1 cellular context compared by ENCODE assay signal in genomic region chr3:181921220-181921619, GRCh38.
A peak's percentile ranks its signal among the peaks of the same experiment; 100 is the strongest.
TF ChIP-seq lines count a peak whose summit lies in the region.

No MANE protein-coding gene starts in this region.

TF ChIP-seq in GM12878, 131 proteins besides CTCF, POLR2A, EP300 and RAD21 (continued from another document and continues in another):
- TF ChIP-seq CEBPZ (IDR thresholded peaks at IDR 0.05; ENCODE audit: low read depth, low read length) (no peak), BRCA1 (IDR thresholded peaks at IDR 0.05; ENCODE audit: low read depth, low read length) (no peak), ZNF592 (IDR thresholded peaks at IDR 0.05) (no peak), SRF (IDR thresholded peaks at IDR 0.05; ENCODE audit: low read depth in 2 of 2, low read length in 2 of 2) (no peak), E4F1 (IDR thresholded peaks at IDR 0.05; ENCODE audit: borderline replicate concordance, partially characterized antibody) (no peak), NBN (IDR thresholded peaks at IDR 0.05) (no peak), ATF7 (IDR thresholded peaks at IDR 0.05; ENCODE audit: low read depth) (no peak), EGR1 (IDR thresholded peaks at IDR 0.05; ENCODE audit: borderline replicate concordance in 1 of 2, low read depth in 2 of 2, low read length in 2 of 2) (no peak), ZNF384 (IDR thresholded peaks at IDR 0.05; ENCODE audit: borderline replicate concordance, low read depth, low read length) (no peak), PML (IDR thresholded peaks at IDR 0.05; ENCODE audit: low read length) (no peak), SPI1 (IDR thresholded peaks at IDR 0.05; ENCODE audit: borderline replicate concordance, insufficient read depth, low read depth, low read length) (peak; percentile 94), BHLHE40 (IDR thresholded peaks at IDR 0.05; ENCODE audit: borderline replicate concordance in 1 of 2, low read depth in 2 of 2, low read length in 1 of 2) (0 out of 4 replicates have a peak, but pooled peaks of 1 of the 2 experiments have one; percentile 22), NR2C1 (IDR thresholded peaks at IDR 0.05) (no peak), RAD51 (IDR thresholded peaks at IDR 0.05) (peak; percentile 48; the same call in 1 of the 2 replicates), FOXM1 (IDR thresholded peaks at IDR 0.05; ENCODE audit: low read depth, low read length) (peak; percentile 40; the same call in 1 of the 2 replicates), CEBPB (IDR thresholded peaks at IDR 0.05; ENCODE audit: borderline replicate concordance in 1 of 2, low read depth in 2 of 2, low read length in 2 of 2) (no peak), MYB (IDR thresholded peaks at IDR 0.05; ENCODE audit: borderline replicate concordance, low read depth, low read length) (no peak), MYC (IDR thresholded peaks at IDR 0.05; ENCODE audit: insufficient read depth, insufficient read length, insufficient replicate concordance, low read length, severe bottlenecking) (no peak), PAX5 (IDR thresholded peaks at IDR 0.05; ENCODE audit: borderline replicate concordance, low read depth, low read length) (no peak), KAT2A (conservative IDR thresholded peaks at IDR 0.05; ENCODE audit: control insufficient read depth, low read depth, low read length) (no peak), MEF2A (IDR thresholded peaks at IDR 0.05; ENCODE audit: insufficient read depth, low read depth, low read length) (peak; percentile 96), ZNF207 (IDR thresholded peaks at IDR 0.05; ENCODE audit: borderline replicate concordance) (no peak), MEF2B (IDR thresholded peaks at IDR 0.05; ENCODE audit: partially characterized antibody, poor library complexity, severe bottlenecking) (peak; percentile 77), TBL1XR1 (IDR thresholded peaks at IDR 0.05; ENCODE audit: low read depth, low read length) (peak; percentile 53; the same call in 1 of the 2 replicates), EED (IDR thresholded peaks at IDR 0.05; ENCODE audit: low read depth) (peak; percentile 71), SIN3A (IDR thresholded peaks at IDR 0.05; ENCODE audit: low read depth, low read length) (no peak), POU2F2 (IDR thresholded peaks at IDR 0.05; ENCODE audit: borderline replicate concordance, low read depth, low read length) (no peak), PAX8 (IDR thresholded peaks at IDR 0.05) (no peak), NFXL1 (IDR thresholded peaks at IDR 0.05; ENCODE audit: borderline replicate concordance) (no peak), PKNOX1 (IDR thresholded peaks at IDR 0.05) (no peak), FOXK2 (IDR thresholded peaks at IDR 0.05) (no peak), NR2F1 (conservative IDR thresholded peaks at IDR 0.05) (no peak), SREBF1 (IDR thresholded peaks at IDR 0.05; ENCODE audit: low read length) (no peak), CHD2 (IDR thresholded peaks at IDR 0.05; ENCODE audit: borderline replicate concordance, low read depth, low read length) (no peak), KDM1A (IDR thresholded peaks at IDR 0.05; ENCODE audit: borderline replicate concordance) (no peak), POLR2AphosphoS2 (IDR thresholded peaks at IDR 0.05; ENCODE audit: low read depth, low read length) (no peak), NFIC (IDR thresholded peaks at IDR 0.05; ENCODE audit: low read depth, low read length) (peak; percentile 86), IKZF1 (conservative IDR thresholded peaks at IDR 0.05) (peak; percentile 58; the same call in 1 of the 2 replicates), MAX (IDR thresholded peaks at IDR 0.05; ENCODE audit: low read depth, low read length) (no peak)
- TF ChIP-seq, protein P1, sequence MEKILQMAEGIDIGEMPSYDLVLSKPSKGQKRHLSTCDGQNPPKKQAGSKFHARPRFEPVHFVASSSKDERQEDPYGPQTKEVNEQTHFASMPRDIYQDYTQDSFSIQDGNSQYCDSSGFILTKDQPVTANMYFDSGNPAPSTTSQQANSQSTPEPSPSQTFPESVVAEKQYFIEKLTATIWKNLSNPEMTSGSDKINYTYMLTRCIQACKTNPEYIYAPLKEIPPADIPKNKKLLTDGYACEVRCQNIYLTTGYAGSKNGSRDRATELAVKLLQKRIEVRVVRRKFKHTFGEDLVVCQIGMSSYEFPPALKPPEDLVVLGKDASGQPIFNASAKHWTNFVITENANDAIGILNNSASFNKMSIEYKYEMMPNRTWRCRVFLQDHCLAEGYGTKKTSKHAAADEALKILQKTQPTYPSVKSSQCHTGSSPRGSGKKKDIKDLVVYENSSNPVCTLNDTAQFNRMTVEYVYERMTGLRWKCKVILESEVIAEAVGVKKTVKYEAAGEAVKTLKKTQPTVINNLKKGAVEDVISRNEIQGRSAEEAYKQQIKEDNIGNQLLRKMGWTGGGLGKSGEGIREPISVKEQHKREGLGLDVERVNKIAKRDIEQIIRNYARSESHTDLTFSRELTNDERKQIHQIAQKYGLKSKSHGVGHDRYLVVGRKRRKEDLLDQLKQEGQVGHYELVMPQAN (conservative IDR thresholded peaks at IDR 0.05), result no peak
- TF ChIP-seq, protein P2, sequence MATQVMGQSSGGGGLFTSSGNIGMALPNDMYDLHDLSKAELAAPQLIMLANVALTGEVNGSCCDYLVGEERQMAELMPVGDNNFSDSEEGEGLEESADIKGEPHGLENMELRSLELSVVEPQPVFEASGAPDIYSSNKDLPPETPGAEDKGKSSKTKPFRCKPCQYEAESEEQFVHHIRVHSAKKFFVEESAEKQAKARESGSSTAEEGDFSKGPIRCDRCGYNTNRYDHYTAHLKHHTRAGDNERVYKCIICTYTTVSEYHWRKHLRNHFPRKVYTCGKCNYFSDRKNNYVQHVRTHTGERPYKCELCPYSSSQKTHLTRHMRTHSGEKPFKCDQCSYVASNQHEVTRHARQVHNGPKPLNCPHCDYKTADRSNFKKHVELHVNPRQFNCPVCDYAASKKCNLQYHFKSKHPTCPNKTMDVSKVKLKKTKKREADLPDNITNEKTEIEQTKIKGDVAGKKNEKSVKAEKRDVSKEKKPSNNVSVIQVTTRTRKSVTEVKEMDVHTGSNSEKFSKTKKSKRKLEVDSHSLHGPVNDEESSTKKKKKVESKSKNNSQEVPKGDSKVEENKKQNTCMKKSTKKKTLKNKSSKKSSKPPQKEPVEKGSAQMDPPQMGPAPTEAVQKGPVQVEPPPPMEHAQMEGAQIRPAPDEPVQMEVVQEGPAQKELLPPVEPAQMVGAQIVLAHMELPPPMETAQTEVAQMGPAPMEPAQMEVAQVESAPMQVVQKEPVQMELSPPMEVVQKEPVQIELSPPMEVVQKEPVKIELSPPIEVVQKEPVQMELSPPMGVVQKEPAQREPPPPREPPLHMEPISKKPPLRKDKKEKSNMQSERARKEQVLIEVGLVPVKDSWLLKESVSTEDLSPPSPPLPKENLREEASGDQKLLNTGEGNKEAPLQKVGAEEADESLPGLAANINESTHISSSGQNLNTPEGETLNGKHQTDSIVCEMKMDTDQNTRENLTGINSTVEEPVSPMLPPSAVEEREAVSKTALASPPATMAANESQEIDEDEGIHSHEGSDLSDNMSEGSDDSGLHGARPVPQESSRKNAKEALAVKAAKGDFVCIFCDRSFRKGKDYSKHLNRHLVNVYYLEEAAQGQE (IDR thresholded peaks at IDR 0.05; ENCODE audit: low read depth, low read length), result no peak
- TF ChIP-seq, protein P3, sequence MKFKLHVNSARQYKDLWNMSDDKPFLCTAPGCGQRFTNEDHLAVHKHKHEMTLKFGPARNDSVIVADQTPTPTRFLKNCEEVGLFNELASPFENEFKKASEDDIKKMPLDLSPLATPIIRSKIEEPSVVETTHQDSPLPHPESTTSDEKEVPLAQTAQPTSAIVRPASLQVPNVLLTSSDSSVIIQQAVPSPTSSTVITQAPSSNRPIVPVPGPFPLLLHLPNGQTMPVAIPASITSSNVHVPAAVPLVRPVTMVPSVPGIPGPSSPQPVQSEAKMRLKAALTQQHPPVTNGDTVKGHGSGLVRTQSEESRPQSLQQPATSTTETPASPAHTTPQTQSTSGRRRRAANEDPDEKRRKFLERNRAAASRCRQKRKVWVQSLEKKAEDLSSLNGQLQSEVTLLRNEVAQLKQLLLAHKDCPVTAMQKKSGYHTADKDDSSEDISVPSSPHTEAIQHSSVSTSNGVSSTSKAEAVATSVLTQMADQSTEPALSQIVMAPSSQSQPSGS (IDR thresholded peaks at IDR 0.05; ENCODE audit: low read length), result peak; percentile 73; the same call in 1 of the 2 replicates
